In genomic region chr19:54448774-54449700, GRCh38 we compare ENCODE assay signal across 1 cellular context.
A peak's percentile ranks its signal among the peaks of the same experiment; 100 is the strongest.
TF ChIP-seq lines count a peak whose summit lies in the region.

Gene LENG8, plus strand, starts transcription at chr19:54449199. Its CDS starts 2,146 bp downstream, at chr19:54451345.

TF ChIP-seq in K562, 482 proteins besides CTCF, POLR2A, EP300 and RAD21 (continued from another document and continues in another):
- TF ChIP-seq ZBTB34 (CRISPR knock-in tag; IDR thresholded peaks at IDR 0.05) = no peak
- TF ChIP-seq ZHX1 (conservative IDR thresholded peaks at IDR 0.05; ENCODE audit: low read length) = no peak
- no peak for TF ChIP-seq DEAF1 (CRISPR knock-in tag; IDR thresholded peaks at IDR 0.05)
- no peak for TF ChIP-seq ZNF586 (CRISPR knock-in tag; conservative IDR thresholded peaks at IDR 0.05)
- peak; percentile 69; the same call in 1 of the 2 replicates for TF ChIP-seq E2F1 (CRISPR knock-in tag; IDR thresholded peaks at IDR 0.05)
- TF ChIP-seq SMARCE1 (IDR thresholded peaks at IDR 0.05) = no peak; the same call in 1 of the 2 replicates
- no peak for TF ChIP-seq ZNF121 (CRISPR knock-in tag; conservative IDR thresholded peaks at IDR 0.05)
- TF ChIP-seq ATF3 (IDR thresholded peaks at IDR 0.05) = peak; percentile 60
- no peak for TF ChIP-seq ATF3 (CRISPR knock-in tag; conservative IDR thresholded peaks at IDR 0.05)
- TF ChIP-seq PHF8 (IDR thresholded peaks at IDR 0.05; ENCODE audit: borderline replicate concordance, low read length) = peak; percentile 96
- TF ChIP-seq DPF2 (IDR thresholded peaks at IDR 0.05) = 0 out of 2 replicates have a peak, but pooled peaks have one; percentile 57
- peak; percentile 70; the same call in 1 of the 2 replicates for TF ChIP-seq DIDO1 (tag; IDR thresholded peaks at IDR 0.05; ENCODE audit: low read depth)
- TF ChIP-seq REST (CRISPR knock-in tag; IDR thresholded peaks at IDR 0.05; ENCODE audit: low read depth) = no peak
- peak; percentile 98 for TF ChIP-seq GMEB1 (CRISPR knock-in tag; IDR thresholded peaks at IDR 0.05)
- peak; percentile 93 for TF ChIP-seq CTBP1 (IDR thresholded peaks at IDR 0.05; ENCODE audit: borderline replicate concordance)
- no peak for TF ChIP-seq ZNF146 (CRISPR knock-in tag; IDR thresholded peaks at IDR 0.05; ENCODE audit: unreplicated experiment)
- no peak for TF ChIP-seq ZNF184 (CRISPR knock-in tag; IDR thresholded peaks at IDR 0.05)
- TF ChIP-seq NFE2 (IDR thresholded peaks at IDR 0.05; ENCODE audit: low read depth) = no peak
- TF ChIP-seq CHD1 (IDR thresholded peaks at IDR 0.05; ENCODE audit: low read length) = peak; percentile 62
- TF ChIP-seq CBX1 (IDR thresholded peaks at IDR 0.05; ENCODE audit: low read depth) = peak; percentile 89
- peak; percentile 88 for TF ChIP-seq SIN3B (IDR thresholded peaks at IDR 0.05; ENCODE audit: low read depth)
- no peak for TF ChIP-seq DMBX1 (CRISPR knock-in tag; IDR thresholded peaks at IDR 0.05; ENCODE audit: borderline replicate concordance)
- TF ChIP-seq SIN3A (IDR thresholded peaks at IDR 0.05; ENCODE audit: borderline replicate concordance in 2 of 2, control insufficient read depth in 1 of 2, low read depth in 2 of 2, low read length in 2 of 2) = peak in 1 of 2 experiments; percentile 47; a peak in 2 of 4 replicates
- 0 out of 2 replicates have a peak, but pooled peaks have one; percentile 35 for TF ChIP-seq GTF2F1 (IDR thresholded peaks at IDR 0.05; ENCODE audit: low read depth, low read length)
- no peak for TF ChIP-seq ZNF830 (CRISPR knock-in tag; IDR thresholded peaks at IDR 0.05)
- peak; percentile 93 for TF ChIP-seq MGA (IDR thresholded peaks at IDR 0.05)
- peak; percentile 81 for TF ChIP-seq NEUROD1 (IDR thresholded peaks at IDR 0.05; ENCODE audit: borderline replicate concordance, low read depth, low read length, partially characterized antibody)
- TF ChIP-seq ZNF165 (CRISPR knock-in tag; IDR thresholded peaks at IDR 0.05; ENCODE audit: borderline replicate concordance) = no peak
- no peak for TF ChIP-seq PHTF2 (CRISPR knock-in tag; IDR thresholded peaks at IDR 0.05)
- no peak for TF ChIP-seq EWSR1 (IDR thresholded peaks at IDR 0.05; ENCODE audit: borderline replicate concordance, low read depth, partially characterized antibody)
- TF ChIP-seq TCF3 (CRISPR knock-in tag; IDR thresholded peaks at IDR 0.05) = peak; percentile 39; the same call in 1 of the 2 replicates
